Comparison of ENCODE assay signal across 20 cellular contexts in the genomic region with DNA sequence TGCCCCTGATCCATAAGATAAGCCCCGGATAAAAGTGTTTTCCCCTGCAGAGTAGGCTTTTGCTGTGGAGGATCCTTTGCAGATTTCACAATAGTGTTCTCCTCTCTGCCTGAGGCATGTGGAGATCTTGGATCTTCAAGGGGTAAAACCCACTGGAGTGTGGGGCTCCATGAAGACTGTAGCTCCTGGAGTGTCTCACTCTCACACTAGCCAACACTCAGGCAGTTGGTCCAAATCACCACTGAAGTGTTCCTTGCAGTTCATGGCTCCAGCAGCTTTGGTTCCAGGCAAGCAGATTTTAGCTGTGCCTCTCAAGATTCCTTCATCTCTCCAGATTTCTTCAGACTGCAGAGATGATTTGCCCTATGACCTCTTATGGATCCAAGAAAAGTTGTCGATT.
"Had no signal": no experiment of that assay in that cellular context is flagged by ENCODE, and none has a peak within 500 bp of the region (broad histone marks: within the 10 kb centered on the region; RNA-seq: fewer than 3 reads in every experiment).

No MANE protein-coding gene starts in this region.

- ATAC-seq: effector memory CD8-positive, alpha-beta T cell; left cardiac atrium; lower lobe of right lung; naive thymus-derived CD4-positive, alpha-beta T cell; stimulated activated naive B cell treated with anti-CD40 and anti-IgM and Interleukin-4, amounts not matched to agents 10 μg/mL and 1 μg/mL and 100 μg/mL, for 72 hours; stimulated activated naive CD8-positive, alpha-beta T cell treated with anti-CD3 and anti-CD28 coated beads, Interleukin-15, amount 100 ng/mL, for 72 hours had no signal

- H3K9me3 Mint-ChIP-seq: type B pancreatic cell had no signal

- H3K36me3 Mint-ChIP-seq: memory B cell; naive thymus-derived CD4-positive, alpha-beta T cell; stimulated activated naive B cell treated with anti-CD40 and anti-IgM and Interleukin-4, amounts not matched to agents 10 μg/mL and 1 μg/mL and 100 μg/mL, for 72 hours; type B pancreatic cell had no signal

- H3K27ac ChIP-seq: esophagus squamous epithelium, left ventricle myocardium inferior, lower lobe of right lung, ovary, right atrium auricular region, sigmoid colon, skin epidermis, testis, uterus had no signal

- DNase-seq: effector memory CD8-positive, alpha-beta T cell; esophagus squamous epithelium; kidney; left cardiac atrium; left ventricle myocardium inferior; lower lobe of right lung; naive thymus-derived CD4-positive, alpha-beta T cell; nucleus accumbens; ovary; sigmoid colon; stimulated activated CD4-positive, alpha-beta T cell treated with anti-CD3 and anti-CD28 coated beads, Interleukin-2, amount 100 ng/mL, for 24 hours; stimulated activated CD4-positive, alpha-beta T cell treated with anti-CD3 and anti-CD28 coated beads, Interleukin-4, amount 100 ng/mL, for 4 hours; stimulated activated naive B cell treated with anti-CD40 and anti-IgM and Interleukin-4, amounts not matched to agents 10 μg/mL and 1 μg/mL and 100 μg/mL, for 72 hours; stimulated activated naive CD8-positive, alpha-beta T cell treated with anti-CD3 and anti-CD28 coated beads, Interleukin-15, amount 100 ng/mL, for 72 hours; testis; uterus had no signal

- H3K4me3 ChIP-seq: esophagus squamous epithelium, left ventricle myocardium inferior, lower lobe of right lung, ovary, right atrium auricular region, sigmoid colon, skin epidermis, testis, uterus had no signal

- H3K4me1 Mint-ChIP-seq: memory B cell; naive thymus-derived CD4-positive, alpha-beta T cell; stimulated activated naive B cell treated with anti-CD40 and anti-IgM and Interleukin-4, amounts not matched to agents 10 μg/mL and 1 μg/mL and 100 μg/mL, for 72 hours; stimulated activated naive CD8-positive, alpha-beta T cell treated with anti-CD3 and anti-CD28 coated beads, Interleukin-15, amount 100 ng/mL, for 72 hours had no signal

- H3K4me1 ChIP-seq: esophagus squamous epithelium, left ventricle myocardium inferior, lower lobe of right lung, right atrium auricular region, sigmoid colon, testis, uterus had no signal

- H3K36me3 ChIP-seq: esophagus squamous epithelium, left ventricle myocardium inferior, lower lobe of right lung, ovary, right atrium auricular region, sigmoid colon, uterus had no signal

- H3K27me3 ChIP-seq: esophagus squamous epithelium, ovary, right atrium auricular region, sigmoid colon, testis, uterus had no signal

- H3K4me3 Mint-ChIP-seq: effector memory CD8-positive, alpha-beta T cell; memory B cell; naive thymus-derived CD4-positive, alpha-beta T cell; stimulated activated naive B cell treated with anti-CD40 and anti-IgM and Interleukin-4, amounts not matched to agents 10 μg/mL and 1 μg/mL and 100 μg/mL, for 72 hours; stimulated activated naive CD8-positive, alpha-beta T cell treated with anti-CD3 and anti-CD28 coated beads, Interleukin-15, amount 100 ng/mL, for 72 hours; type B pancreatic cell had no signal

- H3K9me3 ChIP-seq: esophagus squamous epithelium, lower lobe of right lung, ovary, sigmoid colon, testis, uterus had no signal

- H3K27ac Mint-ChIP-seq: effector memory CD8-positive, alpha-beta T cell; memory B cell; stimulated activated naive B cell treated with anti-CD40 and anti-IgM and Interleukin-4, amounts not matched to agents 10 μg/mL and 1 μg/mL and 100 μg/mL, for 72 hours; stimulated activated naive CD8-positive, alpha-beta T cell treated with anti-CD3 and anti-CD28 coated beads, Interleukin-15, amount 100 ng/mL, for 72 hours; type B pancreatic cell had no signal

- H3K27me3 Mint-ChIP-seq: effector memory CD8-positive, alpha-beta T cell; memory B cell; naive thymus-derived CD4-positive, alpha-beta T cell; stimulated activated naive CD8-positive, alpha-beta T cell treated with anti-CD3 and anti-CD28 coated beads, Interleukin-15, amount 100 ng/mL, for 72 hours; type B pancreatic cell had no signal

- FAIRE-seq: kidney had no signal
